Comparison of ENCODE assay signal across 7 cellular contexts in the genomic region with DNA sequence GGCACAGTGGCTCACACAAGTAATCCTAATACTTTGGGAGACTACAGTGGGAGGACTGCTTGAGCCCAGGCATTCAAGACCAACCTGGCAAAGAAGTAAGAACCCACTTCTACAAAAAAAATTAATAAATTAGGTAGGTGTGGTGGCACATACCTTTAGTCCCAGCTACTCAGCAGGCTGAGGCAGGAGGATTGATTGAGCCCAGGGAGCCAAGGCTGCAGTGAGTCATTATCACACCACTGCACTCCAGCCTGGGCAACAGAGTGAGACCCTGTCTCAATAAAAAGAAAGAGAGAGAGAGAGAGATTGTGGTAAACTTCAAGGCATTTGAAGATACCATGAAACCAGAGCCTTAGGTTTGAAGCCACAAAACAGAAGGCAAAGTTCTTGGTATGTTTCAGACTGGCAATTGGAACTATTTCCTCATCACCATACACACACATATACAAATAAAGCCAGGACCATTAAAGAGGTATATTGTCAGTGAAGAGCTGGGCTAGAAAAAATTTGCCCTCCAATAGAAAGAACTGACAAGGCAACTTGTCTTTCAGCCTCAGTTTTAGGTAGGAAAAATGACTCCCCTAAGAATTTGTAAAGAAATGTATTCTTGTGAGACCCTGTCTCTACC. TPM values are rescaled to one million over a fixed set of nuclear protein-coding genes. Genes with fewer than 3 reads are reported as not detected.
"Had no signal": no experiment of that assay in that cellular context is flagged by ENCODE, and none has a peak within 500 bp of the region (broad histone marks: within the 10 kb centered on the region; RNA-seq: fewer than 3 reads in every experiment).

No MANE protein-coding gene starts in this region.

- H3K4me3 ChIP-seq: GM23338, K562 had no signal

- DNase-seq: H9, HCEC 1CT had no signal

- H2AFZ ChIP-seq: GM23338 had no signal

- FAIRE-seq: H1, H54, HepG2, K562 had no signal

- ATAC-seq: GM23338, HepG2, K562 had no signal

- H3K4me2 ChIP-seq: GM23338 had no signal

RNA-seq across cellular contexts. Expression of a gene that starts 24.6 kb away (rescaled TPM):
- total RNA-seq: GM23338, H1, H9, HepG2, K562 had no signal
